In the genomic region with DNA sequence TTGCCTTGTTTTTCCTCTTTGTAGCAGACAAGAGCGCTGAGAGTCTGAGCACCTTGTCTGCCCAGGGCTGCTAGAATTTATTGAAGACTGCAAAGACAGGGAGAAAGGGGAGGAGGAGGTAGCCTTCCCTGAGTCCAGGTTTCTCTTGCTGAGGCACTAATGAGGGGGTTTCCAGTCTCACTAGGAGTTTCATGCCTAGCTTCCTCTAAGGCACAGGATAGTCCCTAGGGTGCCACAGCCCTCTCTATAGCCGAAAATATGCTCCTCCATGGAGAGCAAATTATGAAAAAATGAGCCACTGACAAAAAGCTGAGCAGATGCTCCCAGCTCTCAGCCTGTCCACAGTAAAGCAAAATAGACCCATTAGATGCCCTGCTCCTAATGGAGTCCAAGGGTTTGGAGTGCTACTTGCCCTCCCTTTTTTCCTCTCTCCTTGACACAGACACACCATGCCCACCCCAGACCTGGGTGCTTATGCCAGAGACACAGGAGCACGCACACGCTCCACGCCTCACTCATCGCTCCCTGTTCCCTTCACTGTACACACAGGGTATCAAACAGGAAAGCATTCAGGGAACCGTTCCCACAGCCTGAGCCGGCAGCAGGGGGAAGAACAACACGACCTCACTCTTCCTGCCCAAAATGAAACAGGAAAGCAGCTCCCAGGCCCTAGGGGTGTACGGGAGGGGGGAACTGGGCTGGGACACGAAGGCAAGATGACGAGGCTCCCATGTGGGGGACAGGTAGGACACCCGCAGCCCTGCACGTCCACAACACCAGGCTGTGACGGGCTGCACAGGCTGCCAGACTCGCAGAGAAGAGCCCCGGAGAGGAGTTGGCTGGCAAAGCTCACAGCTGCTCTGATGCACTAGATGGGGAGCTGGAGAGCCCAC, we compare ENCODE assay signal across 10 cellular contexts. TPM values are rescaled to one million over a fixed set of nuclear protein-coding genes. Genes with fewer than 3 reads are reported as not detected.
DNase-seq lines count a peak whose midpoint lies in the region; ATAC-seq and TF ChIP-seq lines count a peak whose summit lies in the region.
"Had no signal": no experiment of that assay in that cellular context is flagged by ENCODE, and none has a peak within 500 bp of the region (broad histone marks: within the 10 kb centered on the region; RNA-seq: fewer than 3 reads in every experiment).

No MANE protein-coding gene starts in this region.

- no peaks in the 10 kb centered on the region for H3K9me3 ChIP-seq in breast epithelium
- H3K9me3 ChIP-seq in mammary epithelial cell (replicated peaks; ENCODE audit: insufficient read depth, low read length) = no peaks in the 10 kb centered on the region
- no peaks in the 10 kb centered on the region for H3K9me3 ChIP-seq in HAP-1

- intact Hi-C loops in breast epithelium (cut with DNase I; ENCODE audit: low total_unique reads) = no loop called here
- intact Hi-C loops in mammary epithelial cell (cut with micrococcal nuclease) = loop anchor here (2.0 to 5.0 kb wide), 2 partner anchors 38 to 245 kb away; no protein-coding TSS in a partner anchor

- WGBS in mammary epithelial cell (ENCODE audit: low coverage, missing lambda C conversion rate) = 78% methylated on average over 16 of the region's 17 CpGs

- H4K20me1 ChIP-seq in mammary epithelial cell (ENCODE audit: insufficient read depth, low read length) = no peaks in the 10 kb centered on the region

- H3K4me1 ChIP-seq in breast epithelium (peaks cover 11 to 12% of the 10 kb centered on the region in 2 donors), mammary epithelial cell (ENCODE audit: insufficient read depth, low read length) (peaks cover 12% of the 10 kb centered on the region), HAP-1 (peaks cover 14% of the 10 kb centered on the region)

- H3K4me2 ChIP-seq in mammary epithelial cell (ENCODE audit: insufficient read depth, low read depth, low read length) = no peak overlapping the region

- dilution Hi-C loops in mammary epithelial cell (cut with HindIII; ENCODE audit: low sequenced_read_pairs) = no loop called here

- no TSS peak for BruUV-seq in mammary epithelial cell (replicated peaks; lab: Mats Ljungman, UMichigan)

- peak overlapping the region; percentile 54 to 89 for H3K27ac ChIP-seq in breast epithelium
- H3K27ac ChIP-seq in mammary epithelial cell (ENCODE audit: insufficient read depth, low read depth, low read length) = no peak overlapping the region

- no peak overlapping the region for H3K9ac ChIP-seq in mammary epithelial cell (ENCODE audit: insufficient read depth, low read length)

- in situ Hi-C loops in mammary epithelial cell (cut with MboI; ENCODE audit: low sequenced_read_pairs in 2 of 2) = no loop called here
- in situ Hi-C loops in HAP-1 (cut with MboI; ENCODE audit: low sequenced_read_pairs) = no loop called here

- H3K4me3 Mint-ChIP-seq in activated naive CD8-positive, alpha-beta T cell treated with anti-CD3 and anti-CD28 coated beads for 36 hours = peak overlapping the region; percentile 9
- H3K4me3 Mint-ChIP-seq in type B pancreatic cell = peak overlapping the region; percentile 74

- peak overlapping the region in 1 of 3 donors; percentile 10 for H3K4me3 ChIP-seq in breast epithelium
- H3K4me3 ChIP-seq in mammary epithelial cell (replicated peaks in 1 of 3; ENCODE audit: insufficient read depth in 1 of 3, low read depth in 2 of 3, low read length in 3 of 3) = no peak overlapping the region
- H3K4me3 ChIP-seq in HAP-1 = no peak overlapping the region

- no peaks in the 10 kb centered on the region for H3K9me3 Mint-ChIP-seq in activated naive CD8-positive, alpha-beta T cell treated with anti-CD3 and anti-CD28 coated beads for 36 hours
- H3K9me3 Mint-ChIP-seq in type B pancreatic cell = no peaks in the 10 kb centered on the region

- peaks cover 28% of the 10 kb centered on the region for H3K4me1 Mint-ChIP-seq in activated naive CD8-positive, alpha-beta T cell treated with anti-CD3 and anti-CD28 coated beads for 36 hours
- H3K4me1 Mint-ChIP-seq in type B pancreatic cell (ENCODE audit: unreplicated experiment) = peaks cover 16% of the 10 kb centered on the region

- DNase-seq in breast epithelium (ENCODE audit: low spot score in 2 of 2) (no peak), mammary epithelial cell (no peak), lung microvascular endothelial cell (ENCODE audit: low read depth in 2 of 2) (peak; percentile 90 to 98), type B pancreatic cell (ENCODE audit: extremely low spot score, unreplicated experiment) (no peak), hippocampal formation (lab: John Stamatoyannopoulos, UW) (no peak), HAP-1 (ENCODE audit: low spot score in 2 of 2) (no peak)
- no peak for DNase-seq in activated naive CD8-positive, alpha-beta T cell treated with anti-CD3 and anti-CD28 coated beads for 36 hours
- DNase-seq: NCI-H446 had no signal

- TF ChIP-seq POLR2A in breast epithelium (IDR thresholded peaks at IDR 0.05) = no peak

- CTCF ChIA-PET in mammary epithelial cell (lab: Charles Lee; ENCODE audit: low non-redundant PET) = interaction anchor here (0.7 kb wide), 1 partner anchor 13 kb away, joined by 3 read pairs; no protein-coding TSS in a partner anchor

- no peaks in the 10 kb centered on the region for H3K27me3 Mint-ChIP-seq in activated naive CD8-positive, alpha-beta T cell treated with anti-CD3 and anti-CD28 coated beads for 36 hours
- no peaks in the 10 kb centered on the region for H3K27me3 Mint-ChIP-seq in type B pancreatic cell

- H3K27me3 ChIP-seq in breast epithelium (no peaks in the 10 kb centered on the region), mammary epithelial cell (ENCODE audit: insufficient read depth, low read length) (peaks cover 3% of the 10 kb centered on the region), HAP-1 (ENCODE audit: low read depth) (no peaks in the 10 kb centered on the region)

- no peaks in the 10 kb centered on the region for H3K36me3 ChIP-seq in breast epithelium
- H3K36me3 ChIP-seq in mammary epithelial cell (ENCODE audit: insufficient read depth, low read length) = no peaks in the 10 kb centered on the region
- no peaks in the 10 kb centered on the region for H3K36me3 ChIP-seq in HAP-1 (replicated peaks)

- no peak overlapping the region for H2AFZ ChIP-seq in mammary epithelial cell (ENCODE audit: low read depth, low read length)

- no peak for ATAC-seq in HG03280 (IDR thresholded peaks at IDR 0.05; ENCODE audit: unreplicated experiment)

- TF ChIP-seq CTCF in breast epithelium (IDR thresholded peaks at IDR 0.05) = no peak
- no peak for TF ChIP-seq CTCF in mammary epithelial cell (conservative IDR thresholded peaks at IDR 0.05 in 1 of 2, IDR thresholded peaks at IDR 0.05 in 1 of 2; ENCODE audit: extremely low read depth in 1 of 2, insufficient read depth in 1 of 2, low read depth in 1 of 2, low read length in 2 of 2)
- TF ChIP-seq CTCF in type B pancreatic cell (conservative IDR thresholded peaks at IDR 0.05) = no peak

- peak overlapping the region; percentile 4 for H3K27ac Mint-ChIP-seq in activated naive CD8-positive, alpha-beta T cell treated with anti-CD3 and anti-CD28 coated beads for 36 hours
- H3K27ac Mint-ChIP-seq in type B pancreatic cell = peak overlapping the region; percentile 83

- H3K36me3 Mint-ChIP-seq in activated naive CD8-positive, alpha-beta T cell treated with anti-CD3 and anti-CD28 coated beads for 36 hours = no peaks in the 10 kb centered on the region
- H3K36me3 Mint-ChIP-seq in type B pancreatic cell = no peaks in the 10 kb centered on the region

- H3K79me2 ChIP-seq in mammary epithelial cell (ENCODE audit: insufficient read depth, low read length) = no peaks in the 10 kb centered on the region

RNA-seq across cellular contexts. Expression of a gene that starts 11.0 kb away (rescaled TPM):
- total RNA-seq in breast epithelium (10 to 100 TPM in 1 of 3 donors, 1 to 10 TPM in 2; 3.5 to 10.5 (median 5.0) TPM), mammary epithelial cell (under 1 TPM in 1 of 2 donors, not detected in 1; under 0.01 TPM), lung microvascular endothelial cell (48.0 and 75.2 TPM in 2 replicates), type B pancreatic cell (ENCODE audit: low replicate concordance) (2.9 and 5.9 TPM in 2 replicates)
- not detected for polyA plus RNA-seq in mammary epithelial cell
- not detected for polyA minus RNA-seq in mammary epithelial cell
- total RNA-seq in activated naive CD8-positive, alpha-beta T cell treated with anti-CD3 and anti-CD28 coated beads for 36 hours = not detected
- total RNA-seq: H7 had no signal

RNA-seq across cellular contexts. Expression of a gene that starts 13.1 kb away (rescaled TPM):
- total RNA-seq in breast epithelium (10 to 100 TPM in 1 of 3 donors, 1 to 10 TPM in 1, under 1 TPM in 1; 0.32 to 11.9 (median 2.9) TPM), mammary epithelial cell (100 to 1,000 TPM in 1 of 2 donors, 10 to 100 TPM in 1; 72.4 to 127 TPM), lung microvascular endothelial cell (2.4 and 4.8 TPM in 2 replicates), type B pancreatic cell (ENCODE audit: low replicate concordance) (7.8 and 12.9 TPM in 2 replicates)
- polyA plus RNA-seq in mammary epithelial cell = 30.9 TPM
- 37.2 TPM for polyA minus RNA-seq in mammary epithelial cell
- total RNA-seq in activated naive CD8-positive, alpha-beta T cell treated with anti-CD3 and anti-CD28 coated beads for 36 hours = 10 to 100 TPM; 43.9 to 45.8 TPM

RNA-seq across cellular contexts. Expression of a gene that starts 45.9 kb away (rescaled TPM):
- total RNA-seq in breast epithelium = 10 to 100 TPM; 23.2 to 25.0 (median 23.9) TPM
- 10 to 100 TPM; 21.5 to 56.0 TPM for total RNA-seq in mammary epithelial cell
- polyA plus RNA-seq in mammary epithelial cell = 18.4 TPM
- polyA minus RNA-seq in mammary epithelial cell = 43.4 TPM
- total RNA-seq in activated naive CD8-positive, alpha-beta T cell treated with anti-CD3 and anti-CD28 coated beads for 36 hours = 10 to 100 TPM; 12.1 to 13.2 TPM
- 32.9 and 41.5 TPM in 2 replicates for total RNA-seq in lung microvascular endothelial cell
- total RNA-seq in type B pancreatic cell (ENCODE audit: low replicate concordance) = 25.6 and 37.2 TPM in 2 replicates

Comparison
In these comparisons a context has a peak if more than half of its experiments do, and no peak if none do; other contexts are left out.
1. DNase-seq: peak in lung microvascular endothelial cell (2 of 2); none in breast epithelium (0 of 2), mammary epithelial cell (single experiment), activated naive CD8-positive, alpha-beta T cell treated with anti-CD3 and anti-CD28 coated beads for 36 hours (single experiment), type B pancreatic cell (single experiment), hippocampal formation (0 of 2) and HAP-1 (0 of 2).